ENCODE assay signal across 25 cellular contexts in the genomic region with DNA sequence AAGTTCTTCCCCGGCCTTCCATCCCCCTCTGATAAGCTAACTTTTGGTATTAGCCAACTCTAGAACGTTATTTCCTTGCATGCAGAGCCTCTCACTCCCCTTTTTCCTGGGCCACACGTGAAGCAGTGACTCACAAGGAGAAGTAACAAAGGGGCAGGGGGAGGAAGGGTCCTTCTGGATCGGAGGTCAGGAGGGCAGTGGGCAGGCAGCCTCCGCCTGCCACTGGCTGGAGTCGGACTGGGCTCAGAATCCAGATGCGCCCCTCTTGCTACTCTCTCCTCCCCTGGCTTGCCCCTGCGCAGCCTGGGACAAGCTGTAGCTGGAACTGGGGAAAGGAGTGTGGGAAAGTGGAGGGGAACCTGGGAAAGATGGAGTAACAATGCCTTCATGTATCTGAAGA. TPM values are rescaled to one million over a fixed set of nuclear protein-coding genes. Genes with fewer than 3 reads are reported as not detected.
DNase-seq lines count a peak whose midpoint lies in the region; ATAC-seq and TF ChIP-seq lines count a peak whose summit lies in the region.
"Had no signal": no experiment of that assay in that cellular context is flagged by ENCODE, and none has a peak within 500 bp of the region (broad histone marks: within the 10 kb centered on the region; RNA-seq: fewer than 3 reads in every experiment).

No MANE protein-coding gene starts in this region.

- 0 out of 2 replicates have a peak overlapping the region, but pooled peaks have one; percentile 65 for H3K27ac Mint-ChIP-seq in WTC11
- H3K27ac Mint-ChIP-seq in activated T-helper 2 cell treated with anti-CD3 and anti-CD28 coated beads, Interferon-gamma antibody, Interleukin-2, Interleukin-4, amounts not matched to agents 10 μg/mL and 5 μg/mL and 100 μg/mL, durations not matched to agents 14 hours and 24 hours and 36 hours, result no peak overlapping the region
- H3K27ac Mint-ChIP-seq: progenitor cell of endocrine pancreas had no signal

- H3K4me1 ChIP-seq in mesodermal cell (ENCODE audit: control insufficient read depth, insufficient read depth, low read length, poor library complexity, severe bottlenecking) (peaks cover 23% of the 10 kb centered on the region), upper lobe of right lung (peaks cover 21% of the 10 kb centered on the region)

- H3K9me3 ChIP-seq in mesodermal cell (ENCODE audit: control insufficient read depth, low read length), result no peaks in the 10 kb centered on the region
- no peaks in the 10 kb centered on the region for H3K9me3 ChIP-seq in upper lobe of right lung
- H3K9me3 ChIP-seq: stomach had no signal

- H3K9me3 Mint-ChIP-seq in WTC11, result no peaks in the 10 kb centered on the region
- H3K9me3 Mint-ChIP-seq in activated T-helper 2 cell treated with anti-CD3 and anti-CD28 coated beads, Interferon-gamma antibody, Interleukin-2, Interleukin-4, amounts not matched to agents 10 μg/mL and 5 μg/mL and 100 μg/mL, durations not matched to agents 14 hours and 24 hours and 36 hours, result no peaks in the 10 kb centered on the region

- no peak overlapping the region for H3K4me3 ChIP-seq in mesodermal cell (ENCODE audit: extremely low read depth, insufficient read depth, low read length, poor library complexity, severe bottlenecking)
- no peak overlapping the region for H3K4me3 ChIP-seq in upper lobe of right lung
- H3K4me3 ChIP-seq: dorsolateral prefrontal cortex, stomach had no signal

- DNase-seq in left cardiac atrium (peak; percentile 14), Right ventricle myocardium superior (no peak), WTC11 (ENCODE audit: low spot score) (no peak), upper lobe of right lung (peak; percentile 35), NCI-H2107 treated with DMSO at 0.1 percent for 48 hours (lab: John Stamatoyannopoulos, UW; ENCODE audit: unreplicated experiment) (no peak), retina (no peak)
- DNase-seq in activated T-helper 2 cell treated with anti-CD3 and anti-CD28 coated beads, Interferon-gamma antibody, Interleukin-2, Interleukin-4, amounts not matched to agents 10 μg/mL and 5 μg/mL and 100 μg/mL, durations not matched to agents 14 hours and 24 hours and 36 hours (ENCODE audit: low spot score), result no peak
- DNase-seq: 8988T; activated CD4-positive, alpha-beta T cell treated with anti-CD3 and anti-CD28 coated beads, Interleukin-2, amount 50 U/mL, for 1 hour; activated gamma-delta T cell; COR-L47; hippocampal formation; mammary epithelial cell; NCI-H1436 treated with DMSO at 0.1 percent for 48 hours; NCI-H2171 treated with DMSO at 0.1 percent for 48 hours; NCI-H526; small intestine; stomach; T-helper 1 cell had no signal

- H3K27me3 Mint-ChIP-seq in WTC11 (ENCODE audit: low read depth), result no peaks in the 10 kb centered on the region
- no peaks in the 10 kb centered on the region for H3K27me3 Mint-ChIP-seq in activated T-helper 2 cell treated with anti-CD3 and anti-CD28 coated beads, Interferon-gamma antibody, Interleukin-2, Interleukin-4, amounts not matched to agents 10 μg/mL and 5 μg/mL and 100 μg/mL, durations not matched to agents 14 hours and 24 hours and 36 hours (ENCODE audit: low read depth)
- H3K27me3 Mint-ChIP-seq: progenitor cell of endocrine pancreas had no signal

- TF ChIP-seq CTCF in WTC11 (IDR thresholded peaks at IDR 0.05), result no peak
- no peak for TF ChIP-seq CTCF in upper lobe of right lung (IDR thresholded peaks at IDR 0.05)

- POLR2A ChIA-PET in WTC11 (lab: Charles Lee), result no interaction called here

- no peak for ATAC-seq in left cardiac atrium
- no peak for ATAC-seq in Right ventricle myocardium superior (ENCODE audit: poor library complexity)
- no peak for ATAC-seq in WTC11
- no peak for ATAC-seq in upper lobe of right lung
- ATAC-seq: HepG2 had no signal

- no peaks in the 10 kb centered on the region for H3K27me3 ChIP-seq in upper lobe of right lung
- H3K27me3 ChIP-seq: dorsolateral prefrontal cortex, stomach had no signal

- intact Hi-C loops in left cardiac atrium (cut with DNase I), result no loop called here
- intact Hi-C loops in Right ventricle myocardium superior (cut with DNase I), result loop anchor here (10.0 kb wide), 1 partner anchor 52 kb away; the partner anchor contains the start of gene TPCN1
- intact Hi-C loops in upper lobe of right lung (cut with DNase I), result no loop called here
- intact Hi-C loops in activated T-helper 2 cell treated with anti-CD3 and anti-CD28 coated beads, Interferon-gamma antibody, Interleukin-2, Interleukin-4, amounts not matched to agents 10 μg/mL and 5 μg/mL and 100 μg/mL, durations not matched to agents 14 hours and 24 hours and 36 hours (cut with micrococcal nuclease), result no loop called here

- no peak overlapping the region for H3K4me3 Mint-ChIP-seq in WTC11
- H3K4me3 Mint-ChIP-seq in activated T-helper 2 cell treated with anti-CD3 and anti-CD28 coated beads, Interferon-gamma antibody, Interleukin-2, Interleukin-4, amounts not matched to agents 10 μg/mL and 5 μg/mL and 100 μg/mL, durations not matched to agents 14 hours and 24 hours and 36 hours (ENCODE audit: low read depth), result no peak overlapping the region

- H3K36me3 ChIP-seq in mesodermal cell (ENCODE audit: control insufficient read depth, insufficient read depth, low read length), result peaks cover 9% of the 10 kb centered on the region
- peaks cover 69% of the 10 kb centered on the region for H3K36me3 ChIP-seq in upper lobe of right lung

- CTCF ChIA-PET in WTC11 (lab: Charles Lee), result no interaction called here

- peaks cover 13% of the 10 kb centered on the region for H3K36me3 Mint-ChIP-seq in WTC11
- peaks cover 28% of the 10 kb centered on the region for H3K36me3 Mint-ChIP-seq in activated T-helper 2 cell treated with anti-CD3 and anti-CD28 coated beads, Interferon-gamma antibody, Interleukin-2, Interleukin-4, amounts not matched to agents 10 μg/mL and 5 μg/mL and 100 μg/mL, durations not matched to agents 14 hours and 24 hours and 36 hours (ENCODE audit: low read depth)

- H3K27ac ChIP-seq in mesodermal cell (ENCODE audit: low read depth, low read length, severe bottlenecking) (peak overlapping the region; percentile 49), upper lobe of right lung (no peak overlapping the region)
- H3K27ac ChIP-seq: epithelial cell of prostate, stomach, VCaP had no signal

- no CpG with 5 or more reads among the region's 8 CpGs for WGBS in mesodermal cell (ENCODE audit: insufficient coverage in 2 of 2), 2 experiments

- H3K4me1 Mint-ChIP-seq in WTC11, result no peaks in the 10 kb centered on the region
- H3K4me1 Mint-ChIP-seq in activated T-helper 2 cell treated with anti-CD3 and anti-CD28 coated beads, Interferon-gamma antibody, Interleukin-2, Interleukin-4, amounts not matched to agents 10 μg/mL and 5 μg/mL and 100 μg/mL, durations not matched to agents 14 hours and 24 hours and 36 hours (ENCODE audit: low read depth), result peaks cover 16% of the 10 kb centered on the region

TF ChIP-seq in WTC11, 78 proteins besides CTCF, POLR2A, EP300 and RAD21 (continues in another document):
- TF ChIP-seq, protein P1, sequence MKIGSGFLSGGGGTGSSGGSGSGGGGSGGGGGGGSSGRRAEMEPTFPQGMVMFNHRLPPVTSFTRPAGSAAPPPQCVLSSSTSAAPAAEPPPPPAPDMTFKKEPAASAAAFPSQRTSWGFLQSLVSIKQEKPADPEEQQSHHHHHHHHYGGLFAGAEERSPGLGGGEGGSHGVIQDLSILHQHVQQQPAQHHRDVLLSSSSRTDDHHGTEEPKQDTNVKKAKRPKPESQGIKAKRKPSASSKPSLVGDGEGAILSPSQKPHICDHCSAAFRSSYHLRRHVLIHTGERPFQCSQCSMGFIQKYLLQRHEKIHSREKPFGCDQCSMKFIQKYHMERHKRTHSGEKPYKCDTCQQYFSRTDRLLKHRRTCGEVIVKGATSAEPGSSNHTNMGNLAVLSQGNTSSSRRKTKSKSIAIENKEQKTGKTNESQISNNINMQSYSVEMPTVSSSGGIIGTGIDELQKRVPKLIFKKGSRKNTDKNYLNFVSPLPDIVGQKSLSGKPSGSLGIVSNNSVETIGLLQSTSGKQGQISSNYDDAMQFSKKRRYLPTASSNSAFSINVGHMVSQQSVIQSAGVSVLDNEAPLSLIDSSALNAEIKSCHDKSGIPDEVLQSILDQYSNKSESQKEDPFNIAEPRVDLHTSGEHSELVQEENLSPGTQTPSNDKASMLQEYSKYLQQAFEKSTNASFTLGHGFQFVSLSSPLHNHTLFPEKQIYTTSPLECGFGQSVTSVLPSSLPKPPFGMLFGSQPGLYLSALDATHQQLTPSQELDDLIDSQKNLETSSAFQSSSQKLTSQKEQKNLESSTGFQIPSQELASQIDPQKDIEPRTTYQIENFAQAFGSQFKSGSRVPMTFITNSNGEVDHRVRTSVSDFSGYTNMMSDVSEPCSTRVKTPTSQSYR (CRISPR knock-in tag; IDR thresholded peaks at IDR 0.05), result no peak
- TF ChIP-seq ESRRA (CRISPR knock-in tag; IDR thresholded peaks at IDR 0.05; ENCODE audit: borderline replicate concordance) (no peak), ZNF263 (CRISPR knock-in tag; IDR thresholded peaks at IDR 0.05; ENCODE audit: low read depth) (no peak)

RNA-seq across cellular contexts. Expression of gene TPCN1, which starts 55.0 kb away (rescaled TPM):
- total RNA-seq in left cardiac atrium, result 10 to 100 TPM; 66.1 to 80.6 TPM
- total RNA-seq in Right ventricle myocardium superior, result 128 TPM
- 29.0 to 32.7 TPM (median 30.7 TPM) in 3 replicates for total RNA-seq in WTC11 (2021)
- polyA plus RNA-seq in mesodermal cell (2013, experiment 1 of 2), result 20.2 TPM
- polyA plus RNA-seq in mesodermal cell (2013, experiment 2 of 2), result 17.6 TPM
- 51.9 TPM for total RNA-seq in upper lobe of right lung
- 44.9 and 47.5 TPM in 2 replicates for total RNA-seq in activated T-helper 2 cell treated with anti-CD3 and anti-CD28 coated beads, Interferon-gamma antibody, Interleukin-2, Interleukin-4, amounts not matched to agents 10 μg/mL and 5 μg/mL and 100 μg/mL, durations not matched to agents 14 hours and 24 hours and 36 hours

RNA-seq across cellular contexts. Expression of gene SLC8B1, which starts 58.6 kb away (rescaled TPM):
- 10 to 100 TPM; 14.0 to 15.2 TPM for total RNA-seq in left cardiac atrium
- total RNA-seq in Right ventricle myocardium superior, result 12.3 TPM
- total RNA-seq in WTC11 (2021), result 12.2 to 13.9 TPM (median 13.8 TPM) in 3 replicates
- 8.6 TPM for polyA plus RNA-seq in mesodermal cell (2013, experiment 1 of 2)
- polyA plus RNA-seq in mesodermal cell (2013, experiment 2 of 2), result 6.1 TPM
- 42.8 TPM for total RNA-seq in upper lobe of right lung
- 20.8 and 23.5 TPM in 2 replicates for total RNA-seq in activated T-helper 2 cell treated with anti-CD3 and anti-CD28 coated beads, Interferon-gamma antibody, Interleukin-2, Interleukin-4, amounts not matched to agents 10 μg/mL and 5 μg/mL and 100 μg/mL, durations not matched to agents 14 hours and 24 hours and 36 hours

Comparison
In these comparisons a context has a peak if more than half of its experiments do, and no peak if none do; other contexts are left out.
1. DNase-seq: peak in left cardiac atrium (single experiment) and upper lobe of right lung (single experiment); none in Right ventricle myocardium superior (single experiment), WTC11 (single experiment), NCI-H2107 treated with DMSO at 0.1 percent for 48 hours (single experiment), activated T-helper 2 cell treated with anti-CD3 and anti-CD28 coated beads, Interferon-gamma antibody, Interleukin-2, Interleukin-4, amounts not matched to agents 10 μg/mL and 5 μg/mL and 100 μg/mL, durations not matched to agents 14 hours and 24 hours and 36 hours (single experiment) and retina (single experiment).